10 cellular contexts compared by ENCODE assay signal in the genomic region with DNA sequence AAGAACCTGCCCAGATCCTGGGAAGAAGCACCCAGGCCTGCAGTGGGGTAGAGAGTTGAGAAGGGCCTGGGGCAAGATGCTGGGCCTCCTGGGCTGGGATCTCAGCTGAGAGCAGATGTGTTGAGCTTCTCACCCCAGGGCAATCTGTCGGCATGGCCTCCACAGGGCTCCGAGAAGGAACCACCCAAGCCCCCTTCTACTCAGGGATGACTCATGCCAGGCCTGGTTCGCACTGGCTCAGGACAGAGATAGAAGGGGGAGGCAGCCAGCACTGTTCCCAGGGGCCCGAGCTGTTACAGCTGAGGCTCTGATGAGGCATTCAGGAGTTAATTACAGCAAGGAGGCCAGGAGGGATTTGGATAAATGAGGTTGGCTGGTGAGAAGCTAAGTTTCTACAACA.
A peak's percentile ranks its signal among the peaks of the same experiment; 100 is the strongest.
DNase-seq lines count a peak whose midpoint lies in the region; ATAC-seq and TF ChIP-seq lines count a peak whose summit lies in the region.
"Had no signal": no experiment of that assay in that cellular context is flagged by ENCODE, and none has a peak within 500 bp of the region (broad histone marks: within the 10 kb centered on the region; RNA-seq: fewer than 3 reads in every experiment).

No MANE protein-coding gene starts in this region.

- peaks cover 6 to 28% of the 10 kb centered on the region in 2 donors for H3K4me1 ChIP-seq in ascending aorta
- peaks cover 0 to 16% of the 10 kb centered on the region in 2 donors for H3K4me1 ChIP-seq in right atrium auricular region
- no peaks in the 10 kb centered on the region for H3K4me1 ChIP-seq in gastrocnemius medialis

- intact Hi-C loops in ascending aorta (cut with DNase I): no loop called here
- intact Hi-C loops in gastrocnemius medialis (cut with DNase I; ENCODE audit: low total_unique reads): no loop called here
- intact Hi-C loops in activated CD4-positive, alpha-beta memory T cell treated with anti-CD3 and anti-CD28 coated beads for 36 hours (cut with micrococcal nuclease): no loop called here

- H3K27me3 ChIP-seq in ascending aorta (no peaks in the 10 kb centered on the region), right atrium auricular region (no peaks in the 10 kb centered on the region), gastrocnemius medialis (no peaks in the 10 kb centered on the region)

- H3K27ac ChIP-seq in ascending aorta (peak overlapping the region; percentile 75 to 80), right atrium auricular region (peak overlapping the region; percentile 70 to 74), gastrocnemius medialis (peak overlapping the region; percentile 65 to 72 (median 70))

- no peaks in the 10 kb centered on the region for H3K36me3 ChIP-seq in ascending aorta
- H3K36me3 ChIP-seq in right atrium auricular region: no peaks in the 10 kb centered on the region
- H3K36me3 ChIP-seq in gastrocnemius medialis: no peaks in the 10 kb centered on the region

- in situ Hi-C loops in gastrocnemius medialis (cut with MboI; ENCODE audit: low sequenced_read_pairs in 4 of 4): no loop called here

- CTCF ChIA-PET in activated CD4-positive, alpha-beta memory T cell treated with anti-CD3 and anti-CD28 coated beads for 36 hours (lab: Charles Lee): no interaction called here

- H3K4me3 Mint-ChIP-seq in activated CD4-positive, alpha-beta memory T cell treated with anti-CD3 and anti-CD28 coated beads for 36 hours: no peak overlapping the region

- no peaks in the 10 kb centered on the region for H3K27me3 Mint-ChIP-seq in activated CD4-positive, alpha-beta memory T cell treated with anti-CD3 and anti-CD28 coated beads for 36 hours

- no peak overlapping the region for H3K4me3 ChIP-seq in ascending aorta
- no peak overlapping the region for H3K4me3 ChIP-seq in right atrium auricular region
- H3K4me3 ChIP-seq in gastrocnemius medialis: no peak overlapping the region

- POLR2A ChIA-PET in activated CD4-positive, alpha-beta memory T cell treated with anti-CD3 and anti-CD28 coated beads for 36 hours (lab: Charles Lee): no interaction called here

- no peak for ATAC-seq in gastrocnemius medialis

- no peaks in the 10 kb centered on the region for H3K4me1 Mint-ChIP-seq in activated CD4-positive, alpha-beta memory T cell treated with anti-CD3 and anti-CD28 coated beads for 36 hours (ENCODE audit: low read depth)

- DNase-seq in Daoy (ENCODE audit: low read depth) (peak; percentile 54), ascending aorta (ENCODE audit: low spot score in 2 of 2) (peak in 1 of 2 donors; percentile 79), right atrium auricular region (ENCODE audit: low spot score) (peak; percentile 73), gastrocnemius medialis (no peak), NCI-H2081 treated with DMSO at 0.1 percent for 48 hours (lab: John Stamatoyannopoulos, UW) (no peak), SW 1271 (lab: John Stamatoyannopoulos, UW) (no peak), HK-2 (ENCODE audit: unreplicated experiment) (no peak)
- no peak for DNase-seq in activated CD4-positive, alpha-beta memory T cell treated with anti-CD3 and anti-CD28 coated beads for 36 hours
- DNase-seq: Calu3, MM.1S had no signal

- TF ChIP-seq CTCF in ascending aorta (IDR thresholded peaks at IDR 0.05) (no peak), right atrium auricular region (IDR thresholded peaks at IDR 0.05) (no peak), gastrocnemius medialis (IDR thresholded peaks at IDR 0.05 in 4 of 5, conservative IDR thresholded peaks at IDR 0.05 in 1 of 5) (no peak)

- no peaks in the 10 kb centered on the region for H3K9me3 Mint-ChIP-seq in activated CD4-positive, alpha-beta memory T cell treated with anti-CD3 and anti-CD28 coated beads for 36 hours

- peaks cover 11% of the 10 kb centered on the region for H3K36me3 Mint-ChIP-seq in activated CD4-positive, alpha-beta memory T cell treated with anti-CD3 and anti-CD28 coated beads for 36 hours

- no peak for TF ChIP-seq POLR2A in gastrocnemius medialis (IDR thresholded peaks at IDR 0.05)

- H3K27ac Mint-ChIP-seq in activated CD4-positive, alpha-beta memory T cell treated with anti-CD3 and anti-CD28 coated beads for 36 hours: no peak overlapping the region

- H3K9me3 ChIP-seq in ascending aorta (no peaks in the 10 kb centered on the region), right atrium auricular region (no peaks in the 10 kb centered on the region), gastrocnemius medialis (no peaks in the 10 kb centered on the region)

Comparison
In these comparisons a context has a peak if more than half of its experiments do, and no peak if none do; other contexts are left out.
1. DNase-seq: peak in Daoy (single experiment) and right atrium auricular region (single experiment); none in gastrocnemius medialis (0 of 2), activated CD4-positive, alpha-beta memory T cell treated with anti-CD3 and anti-CD28 coated beads for 36 hours (single experiment), NCI-H2081 treated with DMSO at 0.1 percent for 48 hours (single experiment), SW 1271 (0 of 2) and HK-2 (single experiment).
2. Peak in every context shown above with its lines, with median percentiles within 50 percentile points of each other: H3K27ac ChIP-seq.